In genomic region chr6:164020142-164020541, GRCh38 we compare ENCODE assay signal across 25 cellular contexts.
"Had no signal": no experiment of that assay in that cellular context is flagged by ENCODE, and none has a peak within 500 bp of the region (broad histone marks: within the 10 kb centered on the region; RNA-seq: fewer than 3 reads in every experiment).

No MANE protein-coding gene starts in this region.

- H3K27ac Mint-ChIP-seq: dendritic cell treated with granulocyte-macrophage colony-stimulating factor and Interleukin-4, amounts not matched to agents 40 ng/mL and 50 ng/mL, for 4 days; effector memory CD8-positive, alpha-beta T cell; endodermal cell had no signal

- ATAC-seq: effector memory CD8-positive, alpha-beta T cell; esophagus mucosa; foreskin keratinocyte; gastrocnemius medialis; gastroesophageal sphincter; heart left ventricle; heart right ventricle had no signal

- H3K9me3 ChIP-seq: colonic mucosa, esophagus muscularis mucosa, esophagus squamous epithelium, gastrocnemius medialis, gastroesophageal sphincter, heart left ventricle, heart right ventricle had no signal

- H3K27me3 ChIP-seq: colonic mucosa, esophagus muscularis mucosa, esophagus squamous epithelium, foreskin keratinocyte, gastrocnemius medialis, gastroesophageal sphincter, heart left ventricle, heart right ventricle had no signal

- DNase-seq: colonic mucosa; cortex of kidney; dermis blood vessel endothelial cell; dorsolateral prefrontal cortex; effector CD4-positive, alpha-beta T cell; effector CD8-positive, alpha-beta T cell; effector memory CD4-positive, alpha-beta T cell; effector memory CD8-positive, alpha-beta T cell; endodermal cell; erythroblast; esophagus squamous epithelium; foreskin fibroblast; foreskin keratinocyte; foreskin melanocyte; gastrocnemius medialis; glutamatergic neuron; head of caudate nucleus; heart left ventricle; heart right ventricle had no signal

- H3K4me3 ChIP-seq: colonic mucosa, coronary artery, dorsolateral prefrontal cortex, esophagus muscularis mucosa, esophagus squamous epithelium, gastrocnemius medialis, gastroesophageal sphincter, heart left ventricle, heart right ventricle had no signal

- H3K9me3 Mint-ChIP-seq: dendritic cell treated with granulocyte-macrophage colony-stimulating factor and Interleukin-4, amounts not matched to agents 40 ng/mL and 50 ng/mL, for 4 days; endodermal cell had no signal

- H3K27ac ChIP-seq: colonic mucosa, coronary artery, dorsolateral prefrontal cortex, epithelial cell of prostate, esophagus muscularis mucosa, esophagus squamous epithelium, foreskin keratinocyte, gastrocnemius medialis, gastroesophageal sphincter, heart left ventricle, heart right ventricle had no signal

- H3K36me3 ChIP-seq: colonic mucosa, esophagus muscularis mucosa, esophagus squamous epithelium, gastrocnemius medialis, gastroesophageal sphincter, heart left ventricle, heart right ventricle had no signal

- H3K4me1 Mint-ChIP-seq: endodermal cell had no signal

- H3K4me3 Mint-ChIP-seq: dendritic cell treated with granulocyte-macrophage colony-stimulating factor and Interleukin-4, amounts not matched to agents 40 ng/mL and 50 ng/mL, for 4 days; effector memory CD8-positive, alpha-beta T cell; endodermal cell had no signal

- H3K4me1 ChIP-seq: colonic mucosa, esophagus squamous epithelium, foreskin keratinocyte, gastroesophageal sphincter, heart right ventricle had no signal

- H3K27me3 Mint-ChIP-seq: dendritic cell treated with granulocyte-macrophage colony-stimulating factor and Interleukin-4, amounts not matched to agents 40 ng/mL and 50 ng/mL, for 4 days had no signal
